ENCODE assay signal across 27 cellular contexts in the genomic region with DNA sequence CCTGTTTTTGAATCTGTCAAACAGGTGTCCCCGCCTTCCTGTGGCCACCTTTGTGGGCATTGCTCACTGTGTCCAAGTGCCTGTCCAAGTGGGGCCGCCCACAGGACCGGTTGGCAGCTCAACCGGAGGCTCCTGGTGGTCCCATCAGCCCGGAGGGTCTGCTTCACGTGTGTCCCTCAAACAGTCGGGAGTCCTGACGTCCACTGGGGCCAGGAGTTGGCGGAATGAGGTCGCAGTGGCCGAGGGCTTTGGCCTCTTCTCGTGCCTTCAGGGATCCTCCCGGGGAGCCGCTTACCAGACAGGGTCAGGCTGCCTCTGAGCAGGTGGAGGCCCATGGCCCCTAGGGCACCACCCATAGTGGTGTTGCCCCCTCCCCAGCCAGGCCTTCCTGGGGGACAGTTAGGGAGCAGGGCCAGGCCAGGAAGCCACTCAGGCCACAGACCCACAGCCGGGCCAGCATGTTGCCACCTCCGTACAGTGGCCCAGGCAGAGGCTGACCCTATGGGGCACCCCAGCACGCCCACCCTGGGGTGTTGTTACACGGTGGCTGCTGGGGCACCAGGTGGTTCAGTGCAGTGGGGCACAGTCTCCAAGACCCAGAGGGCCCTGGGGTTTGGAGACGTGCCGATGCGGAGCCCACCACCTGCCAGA.
"Had no signal": no experiment of that assay in that cellular context is flagged by ENCODE, and none has a peak within 500 bp of the region (broad histone marks: within the 10 kb centered on the region; RNA-seq: fewer than 3 reads in every experiment).

No MANE protein-coding gene starts in this region.

- H3K36me3 ChIP-seq: stomach, suprapubic skin, thoracic aorta, thyroid gland, tibial artery, tibial nerve, transverse colon, upper lobe of left lung, upper lobe of right lung, uterus, vagina had no signal

- H3K27me3 ChIP-seq: testis, thyroid gland, upper lobe of left lung, upper lobe of right lung, uterus, vagina had no signal

- H3K4me3 Mint-ChIP-seq: stimulated activated effector memory CD8-positive, alpha-beta T cell treated with anti-CD3 and anti-CD28 coated beads, Interleukin-12 subunit alpha, Interleukin-12 subunit beta, amount 100 ng/mL, for 72 hours; stimulated activated memory B cell treated with anti-CD40 and anti-IgM and Interleukin-4, amounts not matched to agents 10 μg/mL and 1 μg/mL and 100 μg/mL, for 72 hours; stimulated activated naive B cell treated with anti-CD40 and anti-IgM and Interleukin-4, amounts not matched to agents 10 μg/mL and 1 μg/mL and 100 μg/mL, for 72 hours; stimulated activated naive CD8-positive, alpha-beta T cell treated with anti-CD3 and anti-CD28 coated beads, Interleukin-15, amount 100 ng/mL, for 72 hours; stimulated activated naive CD8-positive, alpha-beta T cell treated with anti-CD3 and anti-CD28 coated beads, Interleukin-15, Interleukin-2, amounts not matched to agents 100 ng/mL and 50 ng/mL, for 24 hours; type B pancreatic cell had no signal

- H3K4me1 Mint-ChIP-seq: stimulated activated effector memory CD8-positive, alpha-beta T cell treated with anti-CD3 and anti-CD28 coated beads, Interleukin-12 subunit alpha, Interleukin-12 subunit beta, amount 100 ng/mL, for 72 hours; stimulated activated memory B cell treated with anti-CD40 and anti-IgM and Interleukin-4, amounts not matched to agents 10 μg/mL and 1 μg/mL and 100 μg/mL, for 72 hours; stimulated activated naive B cell treated with anti-CD40 and anti-IgM and Interleukin-4, amounts not matched to agents 10 μg/mL and 1 μg/mL and 100 μg/mL, for 72 hours; stimulated activated naive CD8-positive, alpha-beta T cell treated with anti-CD3 and anti-CD28 coated beads, Interleukin-15, amount 100 ng/mL, for 72 hours had no signal

- H3K4me1 ChIP-seq: stomach, suprapubic skin, testis, thyroid gland, tibial artery, tibial nerve, transverse colon, upper lobe of left lung, upper lobe of right lung, uterus, vagina had no signal

- H3K27me3 Mint-ChIP-seq: stimulated activated naive CD8-positive, alpha-beta T cell treated with anti-CD3 and anti-CD28 coated beads, Interleukin-15, amount 100 ng/mL, for 72 hours; stimulated activated naive CD8-positive, alpha-beta T cell treated with anti-CD3 and anti-CD28 coated beads, Interleukin-15, Interleukin-2, amounts not matched to agents 100 ng/mL and 50 ng/mL, for 24 hours had no signal

- H3K27ac ChIP-seq: stomach, suprapubic skin, testis, thoracic aorta, thyroid gland, tibial artery, tibial nerve, transverse colon, upper lobe of left lung, upper lobe of right lung, uterus, vagina had no signal

- H3K9me3 ChIP-seq: testis, thyroid gland, transverse colon, upper lobe of right lung had no signal

- H3K9me3 Mint-ChIP-seq: stimulated activated effector memory CD8-positive, alpha-beta T cell treated with anti-CD3 and anti-CD28 coated beads, Interleukin-12 subunit alpha, Interleukin-12 subunit beta, amount 100 ng/mL, for 72 hours; stimulated activated naive CD8-positive, alpha-beta T cell treated with anti-CD3 and anti-CD28 coated beads, Interleukin-15, Interleukin-2, amounts not matched to agents 100 ng/mL and 50 ng/mL, for 24 hours; type B pancreatic cell had no signal

- H3K27ac Mint-ChIP-seq: stimulated activated effector memory CD8-positive, alpha-beta T cell treated with anti-CD3 and anti-CD28 coated beads, Interleukin-12 subunit alpha, Interleukin-12 subunit beta, amount 100 ng/mL, for 72 hours; stimulated activated memory B cell treated with anti-CD40 and anti-IgM and Interleukin-4, amounts not matched to agents 10 μg/mL and 1 μg/mL and 100 μg/mL, for 72 hours; stimulated activated naive B cell treated with anti-CD40 and anti-IgM and Interleukin-4, amounts not matched to agents 10 μg/mL and 1 μg/mL and 100 μg/mL, for 72 hours; stimulated activated naive CD8-positive, alpha-beta T cell treated with anti-CD3 and anti-CD28 coated beads, Interleukin-15, Interleukin-2, amounts not matched to agents 100 ng/mL and 50 ng/mL, for 24 hours; type B pancreatic cell had no signal

- H3K36me3 Mint-ChIP-seq: stimulated activated effector memory CD8-positive, alpha-beta T cell treated with anti-CD3 and anti-CD28 coated beads, Interleukin-12 subunit alpha, Interleukin-12 subunit beta, amount 100 ng/mL, for 72 hours; stimulated activated memory B cell treated with anti-CD40 and anti-IgM and Interleukin-4, amounts not matched to agents 10 μg/mL and 1 μg/mL and 100 μg/mL, for 72 hours; stimulated activated naive B cell treated with anti-CD40 and anti-IgM and Interleukin-4, amounts not matched to agents 10 μg/mL and 1 μg/mL and 100 μg/mL, for 72 hours; type B pancreatic cell had no signal

- ATAC-seq: stimulated activated effector memory CD8-positive, alpha-beta T cell treated with anti-CD3 and anti-CD28 coated beads, Interleukin-12 subunit alpha, Interleukin-12 subunit beta, amount 100 ng/mL, for 72 hours; stimulated activated memory B cell treated with anti-CD40 and anti-IgM and Interleukin-4, amounts not matched to agents 10 μg/mL and 1 μg/mL and 100 μg/mL, for 72 hours; upper lobe of right lung had no signal

- H3K4me3 ChIP-seq: stomach, suprapubic skin, testis, thoracic aorta, thyroid gland, tibial artery, tibial nerve, transverse colon, upper lobe of left lung, upper lobe of right lung, uterus, vagina had no signal

- DNase-seq: stimulated activated CD4-positive, alpha-beta T cell treated with anti-CD3 and anti-CD28 coated beads, Interleukin-2, amount 100 ng/mL, for 48 hours; stimulated activated CD4-positive, alpha-beta T cell treated with anti-CD3 and anti-CD28 coated beads, Interleukin-4, amount 100 ng/mL, for 1 hour; stimulated activated CD4-positive, alpha-beta T cell treated with anti-CD3 and anti-CD28 coated beads, Interleukin-4, amount 100 ng/mL, for 24 hours; stimulated activated CD4-positive, alpha-beta T cell treated with anti-CD3 and anti-CD28 coated beads, Interleukin-4, amount 100 ng/mL, for 4 hours; stimulated activated CD8-positive, alpha-beta memory T cell treated with anti-CD3 and anti-CD28 coated beads, Interleukin-4, amount 100 ng/mL, for 48 hours; stimulated activated naive B cell treated with anti-CD40 and anti-IgM and Interleukin-4, amounts not matched to agents 10 μg/mL and 1 μg/mL and 100 μg/mL, for 72 hours; stimulated activated naive CD4-positive, alpha-beta T cell; stimulated activated naive CD4-positive, alpha-beta T cell treated with Interleukin-2 at 50 U/mL for 16 hours; stomach; substantia nigra; testis; thyroid gland; tibial artery; transverse colon; trophoblast cell; upper lobe of right lung; uterus had no signal
